ENCODE assay signal across 1 cellular context in genomic region chr20:62011938-62012534, GRCh38.
TF ChIP-seq lines count a peak whose summit lies in the region.

No MANE protein-coding gene starts in this region.

TF ChIP-seq in HepG2, 621 proteins besides CTCF, POLR2A, EP300 and RAD21:
- TF ChIP-seq ZNF512B (CRISPR knock-in tag; IDR thresholded peaks at IDR 0.05; ENCODE audit: borderline replicate concordance) (no peak), AGO2 (optimal IDR thresholded peaks at IDR 0.05; ENCODE audit: low read depth, low read length) (peak; percentile 17), ZNF687 (CRISPR knock-in tag; IDR thresholded peaks at IDR 0.05) (peak; percentile 10; the same call in 1 of the 2 replicates)
